1 cellular context compared by ENCODE assay signal in the genomic region with DNA sequence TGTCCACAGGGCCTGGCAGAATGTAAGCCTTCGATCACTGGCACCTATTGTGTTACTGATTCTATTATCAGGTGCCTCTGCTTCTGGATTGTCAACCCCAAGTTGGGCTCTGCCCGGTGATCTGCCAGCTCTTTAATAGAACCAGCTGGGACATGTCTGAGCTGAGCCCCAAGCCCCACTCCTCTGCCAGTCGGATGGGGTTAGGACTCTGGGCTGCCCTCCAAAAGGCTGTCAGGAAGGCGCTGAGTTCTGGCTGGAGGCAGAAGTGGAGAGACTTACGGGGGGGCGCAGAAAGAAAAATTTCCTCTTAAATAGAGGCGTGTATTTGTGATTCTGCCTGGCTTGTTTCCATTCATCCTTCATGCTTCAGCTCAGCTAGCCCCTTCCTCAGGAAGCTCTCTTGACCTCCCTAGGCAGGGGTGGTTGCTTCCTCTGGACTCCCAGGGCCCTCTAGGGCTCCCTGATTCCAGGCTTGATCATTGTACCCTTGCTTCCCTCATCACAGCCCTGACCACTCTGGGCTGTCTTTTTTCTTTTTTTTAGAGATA.
TF ChIP-seq lines count a peak whose summit lies in the region.

No MANE protein-coding gene starts in this region.

TF ChIP-seq in K562, 482 proteins besides CTCF, POLR2A, EP300 and RAD21:
- TF ChIP-seq HNRNPK (IDR thresholded peaks at IDR 0.05; ENCODE audit: low read depth, low read length, poor library complexity, severe bottlenecking) = no peak
- TF ChIP-seq, protein P1, sequence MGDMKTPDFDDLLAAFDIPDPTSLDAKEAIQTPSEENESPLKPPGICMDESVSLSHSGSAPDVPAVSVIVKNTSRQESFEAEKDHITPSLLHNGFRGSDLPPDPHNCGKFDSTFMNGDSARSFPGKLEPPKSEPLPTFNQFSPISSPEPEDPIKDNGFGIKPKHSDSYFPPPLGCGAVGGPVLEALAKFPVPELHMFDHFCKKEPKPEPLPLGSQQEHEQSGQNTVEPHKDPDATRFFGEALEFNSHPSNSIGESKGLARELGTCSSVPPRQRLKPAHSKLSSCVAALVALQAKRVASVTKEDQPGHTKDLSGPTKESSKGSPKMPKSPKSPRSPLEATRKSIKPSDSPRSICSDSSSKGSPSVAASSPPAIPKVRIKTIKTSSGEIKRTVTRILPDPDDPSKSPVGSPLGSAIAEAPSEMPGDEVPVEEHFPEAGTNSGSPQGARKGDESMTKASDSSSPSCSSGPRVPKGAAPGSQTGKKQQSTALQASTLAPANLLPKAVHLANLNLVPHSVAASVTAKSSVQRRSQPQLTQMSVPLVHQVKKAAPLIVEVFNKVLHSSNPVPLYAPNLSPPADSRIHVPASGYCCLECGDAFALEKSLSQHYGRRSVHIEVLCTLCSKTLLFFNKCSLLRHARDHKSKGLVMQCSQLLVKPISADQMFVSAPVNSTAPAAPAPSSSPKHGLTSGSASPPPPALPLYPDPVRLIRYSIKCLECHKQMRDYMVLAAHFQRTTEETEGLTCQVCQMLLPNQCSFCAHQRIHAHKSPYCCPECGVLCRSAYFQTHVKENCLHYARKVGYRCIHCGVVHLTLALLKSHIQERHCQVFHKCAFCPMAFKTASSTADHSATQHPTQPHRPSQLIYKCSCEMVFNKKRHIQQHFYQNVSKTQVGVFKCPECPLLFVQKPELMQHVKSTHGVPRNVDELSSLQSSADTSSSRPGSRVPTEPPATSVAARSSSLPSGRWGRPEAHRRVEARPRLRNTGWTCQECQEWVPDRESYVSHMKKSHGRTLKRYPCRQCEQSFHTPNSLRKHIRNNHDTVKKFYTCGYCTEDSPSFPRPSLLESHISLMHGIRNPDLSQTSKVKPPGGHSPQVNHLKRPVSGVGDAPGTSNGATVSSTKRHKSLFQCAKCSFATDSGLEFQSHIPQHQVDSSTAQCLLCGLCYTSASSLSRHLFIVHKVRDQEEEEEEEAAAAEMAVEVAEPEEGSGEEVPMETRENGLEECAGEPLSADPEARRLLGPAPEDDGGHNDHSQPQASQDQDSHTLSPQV (IDR thresholded peaks at IDR 0.05) = peak; percentile 33; the same call in 1 of the 2 replicates
